24 cellular contexts compared by ENCODE assay signal in the genomic region with DNA sequence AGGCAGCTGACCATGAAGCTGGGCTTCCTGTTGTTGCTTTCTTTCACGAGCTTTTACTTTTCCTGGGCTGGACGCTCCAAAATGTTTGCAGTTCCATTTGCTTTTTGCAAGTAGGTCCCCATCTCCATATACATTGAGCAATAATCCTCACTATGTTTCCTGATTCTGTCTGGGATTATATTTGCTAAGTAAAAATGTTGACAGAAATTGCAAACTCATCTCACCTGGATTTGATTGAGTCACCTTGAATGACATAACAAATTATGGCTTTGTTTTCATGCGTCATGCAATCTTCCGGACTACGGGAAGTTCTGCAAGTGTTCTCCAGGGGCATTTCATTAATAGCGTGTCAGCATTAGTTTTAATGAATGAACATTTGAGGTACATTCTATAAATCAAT.
"Had no signal": no experiment of that assay in that cellular context is flagged by ENCODE, and none has a peak within 500 bp of the region (broad histone marks: within the 10 kb centered on the region; RNA-seq: fewer than 3 reads in every experiment).

No MANE protein-coding gene starts in this region.

- H3K27me3 Mint-ChIP-seq: stimulated activated naive CD8-positive, alpha-beta T cell treated with anti-CD3 and anti-CD28 coated beads, Interleukin-15, amount 100 ng/mL, for 72 hours had no signal

- H3K36me3 Mint-ChIP-seq: natural killer cell had no signal

- H3K4me3 ChIP-seq: hepatocyte, left ventricle myocardium inferior, lung, ovary, right atrium auricular region, right lobe of liver, smooth muscle cell, thyroid gland, transverse colon, upper lobe of right lung had no signal

- H3K27ac ChIP-seq: hepatocyte, left ventricle myocardium inferior, ovary, right atrium auricular region, right lobe of liver, thyroid gland, transverse colon, upper lobe of right lung had no signal

- H3K9me3 Mint-ChIP-seq: mesothelial cell of epicardium; naive B cell; natural killer cell; stimulated activated memory B cell treated with anti-CD40 and anti-IgM and Interleukin-4, amounts not matched to agents 10 μg/mL and 1 μg/mL and 100 μg/mL, for 72 hours; stimulated activated naive CD8-positive, alpha-beta T cell treated with anti-CD3 and anti-CD28 coated beads, Interleukin-15, amount 100 ng/mL, for 72 hours had no signal

- DNase-seq: islet precursor cell; left ventricle myocardium inferior; mesendoderm; naive B cell; natural killer cell; ovary; right lobe of liver; stimulated activated CD4-positive, alpha-beta T cell treated with anti-CD3 and anti-CD28 coated beads, Interleukin-1b, Interleukin-23, amount 100 ng/mL, for 48 hours; stimulated activated CD4-positive, alpha-beta T cell treated with anti-CD3 and anti-CD28 coated beads, Interleukin-2, amount 100 ng/mL, for 48 hours; stimulated activated CD4-positive, alpha-beta T cell treated with anti-CD3 and anti-CD28 coated beads, Interleukin-4, amount 100 ng/mL, for 4 hours; stimulated activated CD8-positive, alpha-beta memory T cell treated with anti-CD3 and anti-CD28 coated beads, Interleukin-4, amount 100 ng/mL, for 48 hours; stimulated activated naive CD4-positive, alpha-beta T cell treated with Interleukin-2 at 50 U/mL for 16 hours; stimulated activated naive CD8-positive, alpha-beta T cell treated with anti-CD3 and anti-CD28 coated beads, Interleukin-15, amount 100 ng/mL, for 72 hours; substantia nigra; thyroid gland; transverse colon; upper lobe of right lung had no signal

- ATAC-seq: natural killer cell; right lobe of liver; stimulated activated memory B cell treated with anti-CD40 and anti-IgM and Interleukin-4, amounts not matched to agents 10 μg/mL and 1 μg/mL and 100 μg/mL, for 72 hours; stimulated activated naive CD8-positive, alpha-beta T cell treated with anti-CD3 and anti-CD28 coated beads, Interleukin-15, amount 100 ng/mL, for 72 hours; upper lobe of right lung had no signal

- H3K4me3 Mint-ChIP-seq: mesothelial cell of epicardium; natural killer cell; stimulated activated memory B cell treated with anti-CD40 and anti-IgM and Interleukin-4, amounts not matched to agents 10 μg/mL and 1 μg/mL and 100 μg/mL, for 72 hours; stimulated activated naive CD8-positive, alpha-beta T cell treated with anti-CD3 and anti-CD28 coated beads, Interleukin-15, amount 100 ng/mL, for 72 hours had no signal

- H3K9me3 ChIP-seq: left ventricle myocardium inferior, ovary, right atrium auricular region, right lobe of liver, thyroid gland, transverse colon, upper lobe of right lung had no signal

- H3K36me3 ChIP-seq: ovary, right lobe of liver, thyroid gland, transverse colon had no signal

- H3K27ac Mint-ChIP-seq: mesothelial cell of epicardium; natural killer cell; progenitor cell of endocrine pancreas; stimulated activated memory B cell treated with anti-CD40 and anti-IgM and Interleukin-4, amounts not matched to agents 10 μg/mL and 1 μg/mL and 100 μg/mL, for 72 hours had no signal

- H3K27me3 ChIP-seq: hepatocyte, ovary, right atrium auricular region, right lobe of liver, thyroid gland, transverse colon, upper lobe of right lung had no signal
